ENCODE assay signal across 1 cellular context in the genomic region with DNA sequence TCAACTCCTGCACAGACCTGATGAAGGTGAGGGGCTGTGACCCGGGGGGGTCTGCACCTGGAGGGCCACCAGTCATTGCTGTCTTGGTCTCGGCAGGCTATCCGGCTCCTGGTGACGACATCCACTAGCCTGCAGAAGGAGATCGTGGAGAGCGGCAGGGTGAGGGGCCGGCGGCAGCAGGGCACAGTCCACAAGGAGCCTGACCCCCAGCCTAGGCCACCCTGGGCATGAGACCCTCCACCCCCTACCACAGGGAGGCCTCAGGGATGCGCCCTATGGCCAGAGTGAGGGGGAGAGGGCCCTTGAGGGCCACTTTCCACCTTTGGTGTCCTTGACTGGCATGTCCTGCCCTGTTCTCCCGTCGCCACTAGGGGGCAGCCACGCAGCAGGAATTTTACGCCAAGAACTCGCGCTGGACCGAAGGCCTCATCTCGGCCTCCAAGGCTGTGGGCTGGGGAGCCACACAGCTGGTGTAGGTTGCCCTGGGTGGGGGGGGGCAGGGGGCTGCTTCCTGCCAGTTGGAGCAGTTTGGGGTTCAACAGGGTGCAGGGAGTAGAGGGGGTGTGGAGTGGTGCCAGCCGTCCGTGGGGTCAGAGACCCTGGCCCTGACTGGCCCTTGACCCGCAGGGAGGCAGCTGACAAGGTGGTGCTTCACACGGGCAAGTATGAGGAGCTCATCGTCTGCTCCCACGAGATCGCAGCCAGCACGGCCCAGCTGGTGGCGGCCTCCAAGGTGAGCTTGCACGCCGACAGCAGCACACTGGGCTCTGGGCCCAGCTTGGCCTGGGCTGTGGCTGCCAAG.
TF ChIP-seq lines count a peak whose summit lies in the region.

No MANE protein-coding gene starts in this region.

TF ChIP-seq in HEK293, 187 proteins besides CTCF, POLR2A, EP300 and RAD21 (continued from another document and continues in another):
- TF ChIP-seq, protein P1, sequence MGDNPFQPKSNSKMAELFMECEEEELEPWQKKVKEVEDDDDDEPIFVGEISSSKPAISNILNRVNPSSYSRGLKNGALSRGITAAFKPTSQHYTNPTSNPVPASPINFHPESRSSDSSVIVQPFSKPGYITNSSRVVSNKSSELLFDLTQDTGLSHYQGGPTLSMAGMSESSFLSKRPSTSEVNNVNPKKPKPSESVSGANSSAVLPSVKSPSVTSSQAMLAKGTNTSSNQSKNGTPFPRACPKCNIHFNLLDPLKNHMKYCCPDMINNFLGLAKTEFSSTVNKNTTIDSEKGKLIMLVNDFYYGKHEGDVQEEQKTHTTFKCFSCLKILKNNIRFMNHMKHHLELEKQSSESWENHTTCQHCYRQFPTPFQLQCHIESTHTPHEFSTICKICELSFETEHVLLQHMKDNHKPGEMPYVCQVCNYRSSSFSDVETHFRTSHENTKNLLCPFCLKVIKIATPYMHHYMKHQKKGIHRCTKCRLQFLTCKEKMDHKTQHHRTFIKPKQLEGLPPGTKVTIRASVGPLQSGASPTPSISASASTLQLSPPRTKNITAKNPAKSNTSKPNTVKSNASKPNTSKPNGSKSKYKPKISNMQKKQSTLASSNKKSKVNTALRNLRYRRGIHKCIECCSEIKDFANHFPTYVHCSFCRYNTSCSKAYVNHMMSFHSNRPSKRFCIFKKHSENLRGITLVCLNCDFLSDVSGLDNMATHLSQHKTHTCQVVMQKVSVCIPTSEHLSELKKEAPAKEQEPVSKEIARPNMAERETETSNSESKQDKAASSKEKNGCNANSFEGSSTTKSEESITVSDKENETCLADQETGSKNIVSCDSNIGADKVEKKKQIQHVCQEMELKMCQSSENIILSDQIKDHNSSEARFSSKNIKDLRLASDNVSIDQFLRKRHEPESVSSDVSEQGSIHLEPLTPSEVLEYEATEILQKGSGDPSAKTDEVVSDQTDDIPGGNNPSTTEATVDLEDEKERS (tag by site-specific recombination; IDR thresholded peaks at IDR 0.05) = no peak
- TF ChIP-seq, protein P2, sequence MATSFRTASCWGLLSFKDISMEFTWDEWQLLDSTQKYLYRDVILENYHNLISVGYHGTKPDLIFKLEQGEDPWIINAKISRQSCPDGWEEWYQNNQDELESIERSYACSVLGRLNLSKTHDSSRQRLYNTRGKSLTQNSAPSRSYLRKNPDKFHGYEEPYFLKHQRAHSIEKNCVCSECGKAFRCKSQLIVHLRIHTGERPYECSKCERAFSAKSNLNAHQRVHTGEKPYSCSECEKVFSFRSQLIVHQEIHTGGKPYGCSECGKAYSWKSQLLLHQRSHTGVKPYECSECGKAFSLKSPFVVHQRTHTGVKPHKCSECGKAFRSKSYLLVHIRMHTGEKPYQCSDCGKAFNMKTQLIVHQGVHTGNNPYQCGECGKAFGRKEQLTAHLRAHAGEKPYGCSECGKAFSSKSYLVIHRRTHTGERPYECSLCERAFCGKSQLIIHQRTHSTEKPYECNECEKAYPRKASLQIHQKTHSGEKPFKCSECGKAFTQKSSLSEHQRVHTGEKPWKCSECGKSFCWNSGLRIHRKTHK (tag by site-specific recombination; IDR thresholded peaks at IDR 0.05) = no peak
- TF ChIP-seq OSR2 (tag by site-specific recombination; IDR thresholded peaks at IDR 0.05) = no peak
- TF ChIP-seq ZNF202 (tag by site-specific recombination; IDR thresholded peaks at IDR 0.05; ENCODE audit: borderline replicate concordance) = no peak
- no peak for TF ChIP-seq ZNF211 (tag by site-specific recombination; IDR thresholded peaks at IDR 0.05; ENCODE audit: low read depth)
- TF ChIP-seq ZNF707 (tag by site-specific recombination; IDR thresholded peaks at IDR 0.05) = no peak
- TF ChIP-seq ZNF23 (tag by site-specific recombination; IDR thresholded peaks at IDR 0.05; ENCODE audit: borderline replicate concordance) = no peak
- no peak for TF ChIP-seq ZNF701 (tag by site-specific recombination; IDR thresholded peaks at IDR 0.05)
- TF ChIP-seq ZNF223 (tag by site-specific recombination; IDR thresholded peaks at IDR 0.05) = no peak
- peak; percentile 2; the same call in 1 of the 2 replicates for TF ChIP-seq ZNF600 (tag by site-specific recombination; IDR thresholded peaks at IDR 0.05)
- no peak for TF ChIP-seq ZNF626 (tag by site-specific recombination; IDR thresholded peaks at IDR 0.05)
- TF ChIP-seq, protein P3, sequence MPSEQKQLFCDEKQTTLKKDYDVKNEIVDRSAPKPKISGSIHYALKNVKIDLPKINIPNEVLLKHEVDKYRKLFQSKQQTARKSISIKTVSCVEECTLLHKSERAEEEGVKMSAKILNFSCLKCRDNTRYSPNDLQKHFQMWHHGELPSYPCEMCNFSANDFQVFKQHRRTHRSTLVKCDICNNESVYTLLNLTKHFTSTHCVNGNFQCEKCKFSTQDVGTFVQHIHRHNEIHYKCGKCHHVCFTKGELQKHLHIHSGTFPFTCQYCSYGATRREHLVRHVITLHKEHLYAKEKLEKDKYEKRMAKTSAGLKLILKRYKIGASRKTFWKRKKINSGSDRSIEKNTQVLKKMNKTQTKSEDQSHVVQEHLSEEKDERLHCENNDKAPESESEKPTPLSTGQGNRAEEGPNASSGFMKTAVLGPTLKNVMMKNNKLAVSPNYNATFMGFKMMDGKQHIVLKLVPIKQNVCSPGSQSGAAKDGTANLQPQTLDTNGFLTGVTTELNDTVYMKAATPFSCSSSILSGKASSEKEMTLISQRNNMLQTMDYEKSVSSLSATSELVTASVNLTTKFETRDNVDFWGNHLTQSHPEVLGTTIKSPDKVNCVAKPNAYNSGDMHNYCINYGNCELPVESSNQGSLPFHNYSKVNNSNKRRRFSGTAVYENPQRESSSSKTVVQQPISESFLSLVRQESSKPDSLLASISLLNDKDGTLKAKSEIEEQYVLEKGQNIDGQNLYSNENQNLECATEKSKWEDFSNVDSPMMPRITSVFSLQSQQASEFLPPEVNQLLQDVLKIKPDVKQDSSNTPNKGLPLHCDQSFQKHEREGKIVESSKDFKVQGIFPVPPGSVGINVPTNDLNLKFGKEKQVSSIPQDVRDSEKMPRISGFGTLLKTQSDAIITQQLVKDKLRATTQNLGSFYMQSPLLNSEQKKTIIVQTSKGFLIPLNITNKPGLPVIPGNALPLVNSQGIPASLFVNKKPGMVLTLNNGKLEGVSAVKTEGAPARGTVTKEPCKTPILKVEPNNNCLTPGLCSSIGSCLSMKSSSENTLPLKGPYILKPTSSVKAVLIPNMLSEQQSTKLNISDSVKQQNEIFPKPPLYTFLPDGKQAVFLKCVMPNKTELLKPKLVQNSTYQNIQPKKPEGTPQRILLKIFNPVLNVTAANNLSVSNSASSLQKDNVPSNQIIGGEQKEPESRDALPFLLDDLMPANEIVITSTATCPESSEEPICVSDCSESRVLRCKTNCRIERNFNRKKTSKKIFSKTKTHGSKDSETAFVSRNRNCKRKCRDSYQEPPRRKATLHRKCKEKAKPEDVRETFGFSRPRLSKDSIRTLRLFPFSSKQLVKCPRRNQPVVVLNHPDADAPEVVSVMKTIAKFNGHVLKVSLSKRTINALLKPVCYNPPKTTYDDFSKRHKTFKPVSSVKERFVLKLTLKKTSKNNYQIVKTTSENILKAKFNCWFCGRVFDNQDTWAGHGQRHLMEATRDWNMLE (tag by site-specific recombination; conservative IDR thresholded peaks at IDR 0.05; ENCODE audit: low read depth) = no peak
- TF ChIP-seq ZNF157 (tag by site-specific recombination; IDR thresholded peaks at IDR 0.05) = no peak
- TF ChIP-seq, protein P4, sequence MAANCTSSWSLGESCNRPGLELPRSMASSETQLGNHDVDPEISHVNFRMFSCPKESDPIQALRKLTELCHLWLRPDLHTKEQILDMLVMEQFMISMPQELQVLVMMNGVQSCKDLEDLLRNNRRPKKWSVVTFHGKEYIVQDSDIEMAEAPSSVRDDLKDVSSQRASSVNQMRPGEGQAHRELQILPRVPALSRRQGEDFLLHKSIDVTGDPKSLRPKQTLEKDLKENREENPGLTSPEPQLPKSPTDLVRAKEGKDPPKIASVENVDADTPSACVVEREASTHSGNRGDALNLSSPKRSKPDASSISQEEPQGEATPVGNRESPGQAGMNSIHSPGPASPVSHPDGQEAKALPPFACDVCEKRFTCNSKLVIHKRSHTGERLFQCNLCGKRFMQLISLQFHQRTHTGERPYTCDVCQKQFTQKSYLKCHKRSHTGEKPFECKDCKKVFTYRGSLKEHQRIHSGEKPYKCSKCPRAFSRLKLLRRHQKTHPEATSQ (tag by site-specific recombination; IDR thresholded peaks at IDR 0.05) = no peak
- no peak for TF ChIP-seq ZNF571 (tag by site-specific recombination; IDR thresholded peaks at IDR 0.05)
- no peak for TF ChIP-seq ZNF16 (tag by site-specific recombination; IDR thresholded peaks at IDR 0.05; ENCODE audit: low read depth)
- TF ChIP-seq YY2 (tag by site-specific recombination; IDR thresholded peaks at IDR 0.05) = no peak
- no peak for TF ChIP-seq ZNF658 (tag by site-specific recombination; IDR thresholded peaks at IDR 0.05)
- TF ChIP-seq, protein P5, sequence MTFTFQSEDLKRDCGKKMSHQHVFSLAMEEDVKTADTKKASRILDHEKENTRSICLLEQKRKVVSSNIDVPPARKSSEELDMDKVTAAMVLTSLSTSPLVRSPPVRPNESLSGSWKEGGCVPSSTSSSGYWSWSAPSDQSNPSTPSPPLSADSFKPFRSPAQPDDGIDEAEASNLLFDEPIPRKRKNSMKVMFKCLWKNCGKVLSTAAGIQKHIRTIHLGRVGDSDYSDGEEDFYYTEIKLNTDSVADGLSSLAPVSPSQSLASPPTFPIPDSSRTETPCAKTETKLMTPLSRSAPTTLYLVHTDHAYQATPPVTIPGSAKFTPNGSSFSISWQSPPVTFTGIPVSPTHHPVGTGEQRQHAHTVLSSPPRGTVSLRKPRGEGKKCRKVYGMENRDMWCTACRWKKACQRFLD (tag by site-specific recombination; IDR thresholded peaks at IDR 0.05) = no peak
- no peak for TF ChIP-seq TCF7L2 (IDR thresholded peaks at IDR 0.05; ENCODE audit: borderline replicate concordance, low read depth, low read length)
- TF ChIP-seq, protein P6, sequence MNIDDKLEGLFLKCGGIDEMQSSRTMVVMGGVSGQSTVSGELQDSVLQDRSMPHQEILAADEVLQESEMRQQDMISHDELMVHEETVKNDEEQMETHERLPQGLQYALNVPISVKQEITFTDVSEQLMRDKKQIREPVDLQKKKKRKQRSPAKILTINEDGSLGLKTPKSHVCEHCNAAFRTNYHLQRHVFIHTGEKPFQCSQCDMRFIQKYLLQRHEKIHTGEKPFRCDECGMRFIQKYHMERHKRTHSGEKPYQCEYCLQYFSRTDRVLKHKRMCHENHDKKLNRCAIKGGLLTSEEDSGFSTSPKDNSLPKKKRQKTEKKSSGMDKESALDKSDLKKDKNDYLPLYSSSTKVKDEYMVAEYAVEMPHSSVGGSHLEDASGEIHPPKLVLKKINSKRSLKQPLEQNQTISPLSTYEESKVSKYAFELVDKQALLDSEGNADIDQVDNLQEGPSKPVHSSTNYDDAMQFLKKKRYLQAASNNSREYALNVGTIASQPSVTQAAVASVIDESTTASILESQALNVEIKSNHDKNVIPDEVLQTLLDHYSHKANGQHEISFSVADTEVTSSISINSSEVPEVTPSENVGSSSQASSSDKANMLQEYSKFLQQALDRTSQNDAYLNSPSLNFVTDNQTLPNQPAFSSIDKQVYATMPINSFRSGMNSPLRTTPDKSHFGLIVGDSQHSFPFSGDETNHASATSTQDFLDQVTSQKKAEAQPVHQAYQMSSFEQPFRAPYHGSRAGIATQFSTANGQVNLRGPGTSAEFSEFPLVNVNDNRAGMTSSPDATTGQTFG (tag by site-specific recombination; IDR thresholded peaks at IDR 0.05; ENCODE audit: borderline replicate concordance) = no peak
- TF ChIP-seq IKZF3 (tag by site-specific recombination; IDR thresholded peaks at IDR 0.05) = no peak
- TF ChIP-seq ZNF292 (tag by site-specific recombination; IDR thresholded peaks at IDR 0.05; ENCODE audit: borderline replicate concordance, low read depth) = no peak
- TF ChIP-seq ZBTB8A (tag by site-specific recombination; IDR thresholded peaks at IDR 0.05) = 0 out of 2 replicates have a peak, but pooled peaks have one; percentile 26
- TF ChIP-seq ZIC2 (tag by site-specific recombination; IDR thresholded peaks at IDR 0.05) = no peak
- no peak for TF ChIP-seq ZNF544 (tag by site-specific recombination; IDR thresholded peaks at IDR 0.05)
- TF ChIP-seq HOXC10 (CRISPR knock-in tag; IDR thresholded peaks at IDR 0.05) = no peak
- no peak for TF ChIP-seq ZNF221 (tag by site-specific recombination; IDR thresholded peaks at IDR 0.05; ENCODE audit: borderline replicate concordance)
- TF ChIP-seq SETDB1 (IDR thresholded peaks at IDR 0.05; ENCODE audit: insufficient read length, low read length) = no peak
- TF ChIP-seq, protein P7, sequence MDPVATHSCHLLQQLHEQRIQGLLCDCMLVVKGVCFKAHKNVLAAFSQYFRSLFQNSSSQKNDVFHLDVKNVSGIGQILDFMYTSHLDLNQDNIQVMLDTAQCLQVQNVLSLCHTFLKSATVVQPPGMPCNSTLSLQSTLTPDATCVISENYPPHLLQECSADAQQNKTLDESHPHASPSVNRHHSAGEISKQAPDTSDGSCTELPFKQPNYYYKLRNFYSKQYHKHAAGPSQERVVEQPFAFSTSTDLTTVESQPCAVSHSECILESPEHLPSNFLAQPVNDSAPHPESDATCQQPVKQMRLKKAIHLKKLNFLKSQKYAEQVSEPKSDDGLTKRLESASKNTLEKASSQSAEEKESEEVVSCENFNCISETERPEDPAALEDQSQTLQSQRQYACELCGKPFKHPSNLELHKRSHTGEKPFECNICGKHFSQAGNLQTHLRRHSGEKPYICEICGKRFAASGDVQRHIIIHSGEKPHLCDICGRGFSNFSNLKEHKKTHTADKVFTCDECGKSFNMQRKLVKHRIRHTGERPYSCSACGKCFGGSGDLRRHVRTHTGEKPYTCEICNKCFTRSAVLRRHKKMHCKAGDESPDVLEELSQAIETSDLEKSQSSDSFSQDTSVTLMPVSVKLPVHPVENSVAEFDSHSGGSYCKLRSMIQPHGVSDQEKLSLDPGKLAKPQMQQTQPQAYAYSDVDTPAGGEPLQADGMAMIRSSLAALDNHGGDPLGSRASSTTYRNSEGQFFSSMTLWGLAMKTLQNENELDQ (tag by site-specific recombination; IDR thresholded peaks at IDR 0.05; ENCODE audit: low read depth) = no peak
- TF ChIP-seq ZNF76 (tag by site-specific recombination; IDR thresholded peaks at IDR 0.05; ENCODE audit: borderline replicate concordance, low read depth) = no peak
- no peak; the same call in 1 of the 2 replicates for TF ChIP-seq KLF8 (tag by site-specific recombination; IDR thresholded peaks at IDR 0.05)
- no peak for TF ChIP-seq ZNF548 (tag by site-specific recombination; IDR thresholded peaks at IDR 0.05)
- TF ChIP-seq SALL2 (tag by site-specific recombination; IDR thresholded peaks at IDR 0.05; ENCODE audit: borderline replicate concordance) = no peak
- TF ChIP-seq, protein P8, sequence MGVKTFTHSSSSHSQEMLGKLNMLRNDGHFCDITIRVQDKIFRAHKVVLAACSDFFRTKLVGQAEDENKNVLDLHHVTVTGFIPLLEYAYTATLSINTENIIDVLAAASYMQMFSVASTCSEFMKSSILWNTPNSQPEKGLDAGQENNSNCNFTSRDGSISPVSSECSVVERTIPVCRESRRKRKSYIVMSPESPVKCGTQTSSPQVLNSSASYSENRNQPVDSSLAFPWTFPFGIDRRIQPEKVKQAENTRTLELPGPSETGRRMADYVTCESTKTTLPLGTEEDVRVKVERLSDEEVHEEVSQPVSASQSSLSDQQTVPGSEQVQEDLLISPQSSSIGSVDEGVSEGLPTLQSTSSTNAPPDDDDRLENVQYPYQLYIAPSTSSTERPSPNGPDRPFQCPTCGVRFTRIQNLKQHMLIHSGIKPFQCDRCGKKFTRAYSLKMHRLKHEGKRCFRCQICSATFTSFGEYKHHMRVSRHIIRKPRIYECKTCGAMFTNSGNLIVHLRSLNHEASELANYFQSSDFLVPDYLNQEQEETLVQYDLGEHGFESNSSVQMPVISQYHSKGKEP (tag by site-specific recombination; IDR thresholded peaks at IDR 0.05) = no peak
- no peak for TF ChIP-seq ZNF121 (tag by site-specific recombination; IDR thresholded peaks at IDR 0.05)
- no peak for TF ChIP-seq ZNF266 (tag by site-specific recombination; IDR thresholded peaks at IDR 0.05; ENCODE audit: low read depth)
- TF ChIP-seq EGR2 (tag by site-specific recombination; IDR thresholded peaks at IDR 0.05; ENCODE audit: low read depth) = no peak
- no peak for TF ChIP-seq GFI1B (tag by site-specific recombination; IDR thresholded peaks at IDR 0.05)
- TF ChIP-seq YY1 (tag by site-specific recombination; IDR thresholded peaks at IDR 0.05) = no peak
